In genomic region chr17:39225974-39226683, GRCh38 we compare ENCODE assay signal across 1 cellular context.
TF ChIP-seq lines count a peak whose summit lies in the region.

No MANE protein-coding gene starts in this region.

TF ChIP-seq in WTC11, 78 proteins besides CTCF, POLR2A, EP300 and RAD21 (continued from another document):
- TF ChIP-seq E2F1 (CRISPR knock-in tag; IDR thresholded peaks at IDR 0.05) (no peak), IRF1 (CRISPR knock-in tag; IDR thresholded peaks at IDR 0.05) (no peak), ATF1 (CRISPR knock-in tag; IDR thresholded peaks at IDR 0.05) (no peak)
